17 cellular contexts compared by ENCODE assay signal in the genomic region with DNA sequence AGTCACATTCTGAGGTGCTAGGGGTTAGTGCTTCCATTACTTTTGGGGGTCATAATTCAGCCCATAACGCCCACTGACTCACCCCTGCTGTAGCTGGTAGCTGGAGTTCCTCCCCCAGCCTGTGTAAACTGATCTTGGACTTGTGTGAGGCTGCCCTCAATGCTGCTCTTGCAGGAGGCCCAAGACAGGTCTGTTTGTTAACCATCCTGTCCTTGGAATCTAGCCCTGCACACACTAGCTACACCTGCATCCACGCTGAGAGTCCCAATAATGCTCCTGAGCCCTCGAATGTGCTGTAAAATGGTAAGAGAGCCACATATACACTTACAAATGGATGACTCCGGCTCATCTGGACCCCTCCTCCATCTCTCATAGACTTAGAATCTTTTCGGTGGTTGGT. TPM values are rescaled to one million over a fixed set of nuclear protein-coding genes. Genes with fewer than 3 reads are reported as not detected.
A peak's percentile ranks its signal among the peaks of the same experiment; 100 is the strongest.
DNase-seq lines count a peak whose midpoint lies in the region; ATAC-seq and TF ChIP-seq lines count a peak whose summit lies in the region.
"Had no signal": no experiment of that assay in that cellular context is flagged by ENCODE, and none has a peak within 500 bp of the region (broad histone marks: within the 10 kb centered on the region; RNA-seq: fewer than 3 reads in every experiment).

No MANE protein-coding gene starts in this region.

- H3K14ac ChIP-seq in IMR-90 (replicated peaks; ENCODE audit: low read depth, low read length): no peak overlapping the region
- no peak overlapping the region for H3K14ac ChIP-seq in trophoblast cell (ENCODE audit: low read length)

- peaks cover 11 to 49% (median 23%) of the 10 kb centered on the region in 10 experiments for H3K4me1 ChIP-seq in BLaER1 treated with 17β-estradiol and CSF1 and Interleukin-3, amounts not matched to agents 10 nM and 100 nM
- H3K4me1 ChIP-seq in IMR-90 (ENCODE audit: control insufficient read depth, insufficient read depth, low read length) (peaks cover 8% of the 10 kb centered on the region), trophoblast cell (ENCODE audit: control insufficient read depth in 1 of 2, insufficient read depth in 2 of 2, low read length in 2 of 2) (no peaks in the 10 kb centered on the region)

- H2AK5ac ChIP-seq in IMR-90 (ENCODE audit: low read depth, low read length) (peak overlapping the region; percentile 26; the same call in 1 of the 2 replicates), trophoblast cell (ENCODE audit: low read length) (no peak overlapping the region)

- no peak overlapping the region for H3K4me3 ChIP-seq in BLaER1 treated with 17β-estradiol and CSF1 and Interleukin-3, amounts not matched to agents 10 nM and 100 nM
- H3K4me3 ChIP-seq in IMR-90 (ENCODE audit: insufficient read depth, low read depth, low read length) (no peak overlapping the region), trophoblast cell (ENCODE audit: low read depth, low read length) (no peak overlapping the region)
- H3K4me3 ChIP-seq: GM12878, HAP-1 had no signal

- peaks cover 0 to 10% (median 0%) of the 10 kb centered on the region in 11 experiments; a peak in 4 of 22 replicates for H3K9me3 ChIP-seq in BLaER1 treated with 17β-estradiol and CSF1 and Interleukin-3, amounts not matched to agents 10 nM and 100 nM (replicated peaks in 1 of 11)
- no peaks in the 10 kb centered on the region for H3K9me3 ChIP-seq in IMR-90 (ENCODE audit: control insufficient read depth, insufficient read depth, low read length)
- no peaks in the 10 kb centered on the region for H3K9me3 ChIP-seq in trophoblast cell (ENCODE audit: insufficient read depth, low read depth, low read length)
- H3K9me3 ChIP-seq: Caco-2, HAP-1 had no signal

- H2AK9ac ChIP-seq in IMR-90 (replicated peaks; ENCODE audit: low read depth, low read length, poor library complexity): no peak overlapping the region

- H3K23ac ChIP-seq in IMR-90 (ENCODE audit: low read depth, low read length) (no peak overlapping the region), trophoblast cell (ENCODE audit: low read length) (no peak overlapping the region)

- H2BK15ac ChIP-seq in IMR-90 (ENCODE audit: low read depth, low read length): no peak overlapping the region

- CTCF ChIA-PET in IMR-90 (lab: Yijun Ruan, JAX): interaction anchor here (0.5 kb wide), 1 partner anchor 202 kb away, joined by 3 read pairs; no protein-coding TSS in a partner anchor

- peaks cover 12% of the 10 kb centered on the region for H3K9me1 ChIP-seq in IMR-90 (ENCODE audit: insufficient read depth, low read length)

- H3K4ac ChIP-seq in IMR-90 (ENCODE audit: low read depth, low read length): no peak overlapping the region
- H3K4ac ChIP-seq in trophoblast cell (ENCODE audit: low read depth, low read length): peak overlapping the region; percentile 91

- H3K9ac ChIP-seq in BLaER1 treated with 17β-estradiol and CSF1 and Interleukin-3, amounts not matched to agents 10 nM and 100 nM: no peak overlapping the region
- H3K9ac ChIP-seq in IMR-90 (ENCODE audit: low read depth, low read length): no peak overlapping the region
- no peak overlapping the region for H3K9ac ChIP-seq in trophoblast cell (ENCODE audit: low read length)

- no peak overlapping the region for H3K27ac ChIP-seq in BLaER1 treated with 17β-estradiol and CSF1 and Interleukin-3, amounts not matched to agents 10 nM and 100 nM
- H3K27ac ChIP-seq in IMR-90 (ENCODE audit: insufficient read depth, low read length) (no peak overlapping the region), trophoblast cell (ENCODE audit: low read depth, low read length) (no peak overlapping the region)
- H3K27ac ChIP-seq: HL-60 had no signal

- H2BK12ac ChIP-seq in trophoblast cell (ENCODE audit: low read length): no peak overlapping the region

- H4K8ac ChIP-seq in IMR-90 (ENCODE audit: low read depth in 2 of 2, low read length in 2 of 2) (no peak overlapping the region), trophoblast cell (ENCODE audit: low read depth, low read length) (no peak overlapping the region)

- H2BK5ac ChIP-seq in IMR-90 (ENCODE audit: low read depth, low read length, poor library complexity, severe bottlenecking) (no peak overlapping the region), trophoblast cell (ENCODE audit: low read depth, low read length, poor library complexity) (no peak overlapping the region)

- BruUV-seq in IMR-90 (replicated peaks; lab: Mats Ljungman, UMichigan): no TSS peak

- peaks cover 18% of the 10 kb centered on the region for H3K79me2 ChIP-seq in trophoblast cell (ENCODE audit: control insufficient read depth, insufficient read depth, low read length, poor library complexity)

- H3K79me1 ChIP-seq in IMR-90 (ENCODE audit: low read depth in 1 of 2, low read length in 2 of 2) (peaks cover 50 to 81% of the 10 kb centered on the region in 2 experiments), trophoblast cell (ENCODE audit: low read length) (no peaks in the 10 kb centered on the region)

- in situ Hi-C loops in IMR-90 (cut with MboI; ENCODE audit: low sequenced_read_pairs): no loop called here

- DNase-seq in IMR-90 (no peak), left lobe of liver (ENCODE audit: low spot score) (no peak), trophoblast cell (no peak), activated gamma-delta T cell (lab: John Stamatoyannopoulos, UW) (no peak), OCI-M1 (lab: John Stamatoyannopoulos, UW) (no peak)
- DNase-seq: Caco-2; CD4-positive, CD25-positive, alpha-beta regulatory T cell; DMS153; DMS79 treated with DMSO at 0.1 percent for 48 hours; Karpas-422; KBM-7 had no signal

- no peak overlapping the region for H3K56ac ChIP-seq in IMR-90 (ENCODE audit: extremely low read depth, insufficient read depth, low read length)

- H4K91ac ChIP-seq in IMR-90 (ENCODE audit: insufficient read depth, low read depth, low read length) (no peak overlapping the region), trophoblast cell (ENCODE audit: low read depth, low read length) (no peak overlapping the region)

- no peak overlapping the region for H4K5ac ChIP-seq in IMR-90 (ENCODE audit: low read depth, low read length)

- peaks cover 70 to 99% (median 93%) of the 10 kb centered on the region in 11 experiments for H4K20me1 ChIP-seq in BLaER1 treated with 17β-estradiol and CSF1 and Interleukin-3, amounts not matched to agents 10 nM and 100 nM
- peaks cover 38% of the 10 kb centered on the region; the same call in 1 of the 2 replicates for H4K20me1 ChIP-seq in IMR-90 (ENCODE audit: insufficient read depth, low read length)

- no peak for TF ChIP-seq POLR2A in IMR-90 (IDR thresholded peaks at IDR 0.05; ENCODE audit: low read depth, low read length)

- H2BK120ac ChIP-seq in IMR-90 (ENCODE audit: low read depth, low read length) (no peak overlapping the region), trophoblast cell (ENCODE audit: insufficient read depth, low read length, poor library complexity) (no peak overlapping the region)

- no peak overlapping the region for H3K18ac ChIP-seq in IMR-90 (ENCODE audit: low read depth, low read length)
- peak overlapping the region; percentile 25 for H3K18ac ChIP-seq in trophoblast cell (ENCODE audit: low read length)

- no peak for ATAC-seq in IMR-90 (ENCODE audit: low read depth)
- ATAC-seq in left lobe of liver: peak; percentile 33
- ATAC-seq in GM19324 (IDR thresholded peaks at IDR 0.05; ENCODE audit: low FRiP score, unreplicated experiment): no peak
- no peak for ATAC-seq in HG02870 (IDR thresholded peaks at IDR 0.05; ENCODE audit: unreplicated experiment)
- ATAC-seq: GM12878 had no signal

- H3K4me2 ChIP-seq in BLaER1 treated with 17β-estradiol and CSF1 and Interleukin-3, amounts not matched to agents 10 nM and 100 nM: peak overlapping the region in 7 of 11 experiments; percentile 8 to 42 (median 36); a peak in 7 of 22 replicates
- H3K4me2 ChIP-seq in IMR-90 (ENCODE audit: low read depth, low read length): no peak overlapping the region
- H3K4me2 ChIP-seq in trophoblast cell (ENCODE audit: low read length): no peak overlapping the region

- WGBS in IMR-90 (ENCODE audit: extremely low coverage in 2 of 2, insufficient read length in 1 of 2), 2 experiments: 71% methylated on average over 1 of the region's 5 CpGs; no CpG with 5 or more reads in 1 of the 2 experiments
- WGBS in trophoblast cell (ENCODE audit: extremely low coverage, insufficient coverage, insufficient read length): no CpG with 5 or more reads among the region's 5 CpGs

- no peaks in the 10 kb centered on the region for H3K27me3 ChIP-seq in BLaER1 treated with 17β-estradiol and CSF1 and Interleukin-3, amounts not matched to agents 10 nM and 100 nM
- H3K27me3 ChIP-seq in IMR-90 (ENCODE audit: control insufficient read depth, insufficient read depth, low read length) (no peaks in the 10 kb centered on the region), trophoblast cell (ENCODE audit: insufficient read depth, low read length) (no peaks in the 10 kb centered on the region)

- POLR2A ChIA-PET in IMR-90 (lab: Charles Lee; ENCODE audit: unreplicated experiment): no interaction called here

- TF ChIP-seq CTCF in IMR-90 (conservative IDR thresholded peaks at IDR 0.05; ENCODE audit: low read depth, low read length): no peak

- H3K36me3 ChIP-seq in BLaER1 treated with 17β-estradiol and CSF1 and Interleukin-3, amounts not matched to agents 10 nM and 100 nM: peaks cover 0 to 17% (median 14%) of the 10 kb centered on the region in 11 experiments; a peak in 11 of 22 replicates
- H3K36me3 ChIP-seq in IMR-90 (ENCODE audit: control insufficient read depth, insufficient read depth, low read length) (no peaks in the 10 kb centered on the region), trophoblast cell (ENCODE audit: control insufficient read depth in 1 of 2, insufficient read depth in 2 of 2, low read length in 2 of 2) (no peaks in the 10 kb centered on the region)
- H3K36me3 ChIP-seq: HAP-1 had no signal

- TF ChIP-seq RAD21 in IMR-90 (IDR thresholded peaks at IDR 0.05; ENCODE audit: low read length): no peak

- dilution Hi-C loops in IMR-90 (cut with HindIII; ENCODE audit: low sequenced_read_pairs, unreplicated experiment): no loop called here

- intact Hi-C loops in IMR-90 (cut with micrococcal nuclease): no loop called here

- H2BK20ac ChIP-seq in IMR-90 (ENCODE audit: low read depth, low read length): no peak overlapping the region

- H4K12ac ChIP-seq in trophoblast cell (ENCODE audit: low read depth, low read length): no peak overlapping the region

- H2AFZ ChIP-seq in IMR-90 (replicated peaks; ENCODE audit: low read length, poor library complexity) (no peak overlapping the region), trophoblast cell (ENCODE audit: insufficient read depth, low read length, poor library complexity) (peak overlapping the region; percentile 70)

TF ChIP-seq in IMR-90, 13 proteins besides CTCF, POLR2A, EP300 and RAD21 (continues in another document):
- TF ChIP-seq MAFK (IDR thresholded peaks at IDR 0.05; ENCODE audit: low read depth, low read length): no peak
- TF ChIP-seq CHD1 (IDR thresholded peaks at IDR 0.05; ENCODE audit: low read depth, low read length): no peak

RNA-seq across cellular contexts. Expression of gene LRCH1, which starts 9.6 kb away (rescaled TPM):
- total RNA-seq in IMR-90 (2012; rRNA removed) (7.8 and 8.8 TPM in 2 replicates), left lobe of liver (6.0 TPM)
- 7.0 and 7.2 TPM in 2 replicates for polyA plus RNA-seq in IMR-90 (2012; rRNA removed)
- polyA plus RNA-seq in IMR-90 (2012; cell fraction: cytosol; rRNA removed): 2.0 and 2.2 TPM in 2 replicates
- polyA plus RNA-seq in IMR-90 (2012; cell fraction: nucleus; rRNA removed; ENCODE audit: low replicate concordance): 2.7 and 13.5 TPM in 2 replicates
- polyA plus RNA-seq in trophoblast cell (2013): 13.9 and 14.1 TPM in 2 replicates

Comparison
In these comparisons a context has a peak if more than half of its experiments do, and no peak if none do; other contexts are left out.
1. H3K4me2 ChIP-seq: peak in BLaER1 treated with 17β-estradiol and CSF1 and Interleukin-3, amounts not matched to agents 10 nM and 100 nM (7 of 11); none in IMR-90 (single experiment) and trophoblast cell (single experiment).